8 cellular contexts compared by ENCODE assay signal in genomic region chrX:54530358-54530900, GRCh38. TPM values are rescaled to one million over a fixed set of nuclear protein-coding genes. Genes with fewer than 3 reads are reported as not detected.
DNase-seq lines count a peak whose midpoint lies in the region; ATAC-seq and TF ChIP-seq lines count a peak whose summit lies in the region.

No MANE protein-coding gene starts in this region.

- H3K4me3 Mint-ChIP-seq in memory B cell = peak overlapping the region; percentile 94
- peak overlapping the region; percentile 95 for H3K4me3 Mint-ChIP-seq in type B pancreatic cell

- no peak for TF ChIP-seq CTCF in type B pancreatic cell (conservative IDR thresholded peaks at IDR 0.05)

- H3K4me1 Mint-ChIP-seq in memory B cell = peaks cover 18% of the 10 kb centered on the region
- H3K4me1 Mint-ChIP-seq in type B pancreatic cell (ENCODE audit: unreplicated experiment) = peaks cover 14% of the 10 kb centered on the region

- H3K36me3 Mint-ChIP-seq in memory B cell = peaks cover under 1% of the 10 kb centered on the region
- peaks cover 7% of the 10 kb centered on the region for H3K36me3 Mint-ChIP-seq in type B pancreatic cell

- H3K27me3 ChIP-seq in MG63 = no peaks in the 10 kb centered on the region

- H3K27me3 Mint-ChIP-seq in memory B cell = no peaks in the 10 kb centered on the region
- H3K27me3 Mint-ChIP-seq in type B pancreatic cell = no peaks in the 10 kb centered on the region

- DNase-seq in EL (peak; percentile 2), MG63 (no peak), memory B cell (ENCODE audit: low spot score in 2 of 2) (peak in 1 of 2 donors; percentile 16), type B pancreatic cell (ENCODE audit: extremely low spot score, unreplicated experiment) (no peak), SIG-M5 (lab: John Stamatoyannopoulos, UW) (no peak), NCI-H2171 (lab: John Stamatoyannopoulos, UW) (no peak)
- DNase-seq in central memory CD4-positive, alpha-beta T cell = peak; percentile 15

- H3K36me3 ChIP-seq in MG63 = peaks cover 4% of the 10 kb centered on the region

- H3K9me3 ChIP-seq in MG63 = no peaks in the 10 kb centered on the region

- ATAC-seq in GM21619 (IDR thresholded peaks at IDR 0.05; ENCODE audit: unreplicated experiment) (peak; percentile 24), memory B cell (ENCODE audit: low read depth) (peak; percentile 22)

- H3K9me3 Mint-ChIP-seq in memory B cell = peaks cover 3% of the 10 kb centered on the region
- H3K9me3 Mint-ChIP-seq in type B pancreatic cell = peaks cover 12% of the 10 kb centered on the region

- H3K27ac Mint-ChIP-seq in memory B cell (peak overlapping the region; percentile 92), type B pancreatic cell (peak overlapping the region; percentile 94)

- H3K4me3 ChIP-seq in MG63 = peak overlapping the region; percentile 79

RNA-seq across cellular contexts. Expression of gene GNL3L, which starts 0.4 kb away (rescaled TPM):
- total RNA-seq in MG63 (2014; rRNA removed; shearing (Covaris generic); ENCODE audit: low replicate concordance) = 11.0 and 11.8 TPM in 2 replicates
- 34.9 and 42.2 TPM in 2 replicates for total RNA-seq in type B pancreatic cell (ENCODE audit: low replicate concordance)

RNA-seq across cellular contexts. Expression of gene FGD1, which starts 34.4 kb away (rescaled TPM):
- total RNA-seq in MG63 (2014; rRNA removed; shearing (Covaris generic); ENCODE audit: low replicate concordance) = 8.2 and 10.3 TPM in 2 replicates
- total RNA-seq in type B pancreatic cell (ENCODE audit: low replicate concordance) = 11.3 and 23.9 TPM in 2 replicates

Comparison
In these comparisons a context has a peak if more than half of its experiments do, and no peak if none do; other contexts are left out.
1. DNase-seq: peak in EL (single experiment) and central memory CD4-positive, alpha-beta T cell (single experiment); none in MG63 (single experiment), type B pancreatic cell (single experiment), SIG-M5 (single experiment) and NCI-H2171 (single experiment).